In genomic region chr11:15754221-15754620, GRCh38 we compare ENCODE assay signal across 23 cellular contexts.
DNase-seq lines count a peak whose midpoint lies in the region; ATAC-seq and TF ChIP-seq lines count a peak whose summit lies in the region.
"Had no signal": no experiment of that assay in that cellular context is flagged by ENCODE, and none has a peak within 500 bp of the region (broad histone marks: within the 10 kb centered on the region; RNA-seq: fewer than 3 reads in every experiment).

No MANE protein-coding gene starts in this region.

- intact Hi-C loops in activated T-helper 2 cell treated with anti-CD3 and anti-CD28 coated beads, Interferon-gamma antibody, Interleukin-2, Interleukin-4, amounts not matched to agents 10 μg/mL and 5 μg/mL and 100 μg/mL, durations not matched to agents 14 hours and 24 hours and 36 hours (cut with micrococcal nuclease) = loop anchor here (2.0 kb wide), 2 partner anchors 57 to 65 kb away; no protein-coding TSS in a partner anchor

- H3K27me3 Mint-ChIP-seq in GM23338 (ENCODE audit: insufficient read depth, low read depth, poor library complexity) = no peaks in the 10 kb centered on the region
- no peaks in the 10 kb centered on the region for H3K27me3 Mint-ChIP-seq in activated T-helper 2 cell treated with anti-CD3 and anti-CD28 coated beads, Interferon-gamma antibody, Interleukin-2, Interleukin-4, amounts not matched to agents 10 μg/mL and 5 μg/mL and 100 μg/mL, durations not matched to agents 14 hours and 24 hours and 36 hours (ENCODE audit: low read depth)
- peaks cover 0 to 3% of the 10 kb centered on the region in 2 donors for H3K27me3 Mint-ChIP-seq in CD8-positive, alpha-beta memory T cell

- H3K4me1 Mint-ChIP-seq in GM23338 = peaks cover 9% of the 10 kb centered on the region; the same call in 1 of the 3 replicates
- peaks cover 7% of the 10 kb centered on the region for H3K4me1 Mint-ChIP-seq in activated T-helper 2 cell treated with anti-CD3 and anti-CD28 coated beads, Interferon-gamma antibody, Interleukin-2, Interleukin-4, amounts not matched to agents 10 μg/mL and 5 μg/mL and 100 μg/mL, durations not matched to agents 14 hours and 24 hours and 36 hours (ENCODE audit: low read depth)
- no peaks in the 10 kb centered on the region for H3K4me1 Mint-ChIP-seq in CD8-positive, alpha-beta memory T cell
- H3K4me1 Mint-ChIP-seq: CD14-positive monocyte had no signal

- H3K9ac ChIP-seq in mesenchymal stem cell (ENCODE audit: low read length) = no peak overlapping the region
- H3K9ac ChIP-seq: BLaER1 treated with 17β-estradiol and CSF1 and Interleukin-3, amounts not matched to agents 10 nM and 100 nM; GM23248 had no signal

- no peaks in the 10 kb centered on the region for H3K4me1 ChIP-seq in GM23338 (ENCODE audit: insufficient read depth)
- no peaks in the 10 kb centered on the region for H3K4me1 ChIP-seq in mesenchymal stem cell (ENCODE audit: control insufficient read depth, insufficient read depth, low read depth, low read length)
- no peaks in the 10 kb centered on the region for H3K4me1 ChIP-seq in upper lobe of left lung
- H3K4me1 ChIP-seq in CD8-positive, alpha-beta memory T cell (ENCODE audit: insufficient read depth, low read length) = no peaks in the 10 kb centered on the region
- H3K4me1 ChIP-seq: A549, BE2C had no signal

- no peaks in the 10 kb centered on the region for H4K20me1 ChIP-seq in GM23338 (replicated peaks; ENCODE audit: insufficient read depth)
- H4K20me1 ChIP-seq: BLaER1 treated with 17β-estradiol and CSF1 and Interleukin-3, amounts not matched to agents 10 nM and 100 nM had no signal

- POLR2A ChIA-PET in CD8-positive, alpha-beta memory T cell (lab: Charles Lee) = no interaction called here

- H3K27ac ChIP-seq in GM23338 (ENCODE audit: low read depth) = no peak overlapping the region
- no peak overlapping the region for H3K27ac ChIP-seq in mesenchymal stem cell (ENCODE audit: low read length, poor library complexity, severe bottlenecking)
- H3K27ac ChIP-seq in upper lobe of left lung = no peak overlapping the region
- no peak overlapping the region for H3K27ac ChIP-seq in CD8-positive, alpha-beta memory T cell (ENCODE audit: low read depth, low read length)
- H3K27ac ChIP-seq: A549; BLaER1 treated with 17β-estradiol and CSF1 and Interleukin-3, amounts not matched to agents 10 nM and 100 nM; GM23248 had no signal

- H2AFZ ChIP-seq in GM23338 (0 out of 2 replicates have a peak overlapping the region, but pooled peaks have one; percentile 32), mesenchymal stem cell (ENCODE audit: low read depth, low read length) (no peak overlapping the region)
- H2AFZ ChIP-seq: GM23248 had no signal

- H4K91ac ChIP-seq in mesenchymal stem cell (ENCODE audit: low read length) = no peak overlapping the region

- H3K4me3 Mint-ChIP-seq in GM23338 = no peak overlapping the region
- H3K4me3 Mint-ChIP-seq in activated T-helper 2 cell treated with anti-CD3 and anti-CD28 coated beads, Interferon-gamma antibody, Interleukin-2, Interleukin-4, amounts not matched to agents 10 μg/mL and 5 μg/mL and 100 μg/mL, durations not matched to agents 14 hours and 24 hours and 36 hours (ENCODE audit: low read depth) = no peak overlapping the region
- H3K4me3 Mint-ChIP-seq in CD8-positive, alpha-beta memory T cell = no peak overlapping the region
- H3K4me3 Mint-ChIP-seq: CD14-positive monocyte; CD4-positive, alpha-beta T cell; H9 had no signal

- H3K27me3 ChIP-seq in GM23338 (ENCODE audit: insufficient read depth) (no peaks in the 10 kb centered on the region), mesenchymal stem cell (ENCODE audit: control insufficient read depth in 1 of 2, insufficient read depth in 1 of 2, low read length in 2 of 2) (peaks cover 3 to 11% of the 10 kb centered on the region in 2 experiments), upper lobe of left lung (no peaks in the 10 kb centered on the region)
- H3K27me3 ChIP-seq in CD8-positive, alpha-beta memory T cell (ENCODE audit: insufficient read depth, low read length, poor library complexity, severe bottlenecking) = no peaks in the 10 kb centered on the region
- H3K27me3 ChIP-seq: BE2C; BLaER1 treated with 17β-estradiol and CSF1 and Interleukin-3, amounts not matched to agents 10 nM and 100 nM had no signal

- H4K8ac ChIP-seq in mesenchymal stem cell (ENCODE audit: low read length) = no peak overlapping the region

- H3K4me2 ChIP-seq in GM23338 = no peak overlapping the region
- no peak overlapping the region for H3K4me2 ChIP-seq in mesenchymal stem cell (ENCODE audit: low read length, poor library complexity, severe bottlenecking)
- H3K4me2 ChIP-seq: A549; BLaER1 treated with 17β-estradiol and CSF1 and Interleukin-3, amounts not matched to agents 10 nM and 100 nM had no signal

- H3K4me3 ChIP-seq in GM23338 (no peak overlapping the region), epithelial cell of esophagus (ENCODE audit: low read length) (no peak overlapping the region), mesenchymal stem cell (ENCODE audit: insufficient read depth in 1 of 2, low read depth in 1 of 2, low read length in 2 of 2) (no peak overlapping the region), upper lobe of left lung (no peak overlapping the region)
- H3K4me3 ChIP-seq in CD8-positive, alpha-beta memory T cell (ENCODE audit: low read length) = no peak overlapping the region
- H3K4me3 ChIP-seq: A549; BLaER1 treated with 17β-estradiol and CSF1 and Interleukin-3, amounts not matched to agents 10 nM and 100 nM; GM23248 had no signal

- no peak overlapping the region for H3K27ac Mint-ChIP-seq in GM23338
- peak overlapping the region; percentile 64 for H3K27ac Mint-ChIP-seq in activated T-helper 2 cell treated with anti-CD3 and anti-CD28 coated beads, Interferon-gamma antibody, Interleukin-2, Interleukin-4, amounts not matched to agents 10 μg/mL and 5 μg/mL and 100 μg/mL, durations not matched to agents 14 hours and 24 hours and 36 hours
- H3K27ac Mint-ChIP-seq in CD8-positive, alpha-beta memory T cell = no peak overlapping the region
- H3K27ac Mint-ChIP-seq: CD14-positive monocyte; CD4-positive, alpha-beta T cell; H9 had no signal

- H3K14ac ChIP-seq in mesenchymal stem cell (ENCODE audit: low read length in 2 of 2) = no peak overlapping the region

- ATAC-seq in GM23338 (no peak), upper lobe of left lung (ENCODE audit: low FRiP score in 2 of 2) (no peak), GM18519 (IDR thresholded peaks at IDR 0.05; ENCODE audit: low FRiP score, unreplicated experiment) (no peak)
- ATAC-seq: A549, HCT116 had no signal

- H3K9me2 ChIP-seq in GM23338 (ENCODE audit: insufficient read depth) = 0 out of 2 replicates have a peak, but pooled peaks cover 6% of the 10 kb centered on the region

- H3K36me3 Mint-ChIP-seq in GM23338 (ENCODE audit: low read depth) = no peaks in the 10 kb centered on the region
- no peaks in the 10 kb centered on the region for H3K36me3 Mint-ChIP-seq in activated T-helper 2 cell treated with anti-CD3 and anti-CD28 coated beads, Interferon-gamma antibody, Interleukin-2, Interleukin-4, amounts not matched to agents 10 μg/mL and 5 μg/mL and 100 μg/mL, durations not matched to agents 14 hours and 24 hours and 36 hours (ENCODE audit: low read depth)
- no peaks in the 10 kb centered on the region for H3K36me3 Mint-ChIP-seq in CD8-positive, alpha-beta memory T cell
- H3K36me3 Mint-ChIP-seq: CD14-positive monocyte had no signal

- H3K18ac ChIP-seq in mesenchymal stem cell (ENCODE audit: low read depth in 1 of 2, low read length in 2 of 2) = no peak overlapping the region

- no peak overlapping the region for H3K4ac ChIP-seq in mesenchymal stem cell (ENCODE audit: low read depth in 1 of 2, low read length in 2 of 2)

- WGBS in mesenchymal stem cell = no CpG with 5 or more reads among the region's 1 CpG
- WGBS in upper lobe of left lung, 2 donors = 32 to 48% methylated on average over 1 of the region's 1 CpG

- CTCF ChIA-PET in CD8-positive, alpha-beta memory T cell (lab: Charles Lee) = no interaction called here

- no peak overlapping the region for H2BK12ac ChIP-seq in mesenchymal stem cell (ENCODE audit: low read length in 2 of 2)

- H2BK15ac ChIP-seq in mesenchymal stem cell (ENCODE audit: low read depth, poor library complexity, severe bottlenecking) = no peak overlapping the region

- H3K36me3 ChIP-seq in GM23338 (ENCODE audit: insufficient read depth) (no peaks in the 10 kb centered on the region), mesenchymal stem cell (ENCODE audit: control insufficient read depth in 1 of 2, insufficient read depth in 2 of 2, low read depth in 1 of 2, low read length in 2 of 2) (no peaks in the 10 kb centered on the region), upper lobe of left lung (no peaks in the 10 kb centered on the region)
- no peaks in the 10 kb centered on the region for H3K36me3 ChIP-seq in CD8-positive, alpha-beta memory T cell (ENCODE audit: insufficient read depth, low read length)
- H3K36me3 ChIP-seq: BE2C; BLaER1 treated with 17β-estradiol and CSF1 and Interleukin-3, amounts not matched to agents 10 nM and 100 nM had no signal

- DNase-seq in GM23338 (ENCODE audit: low spot score) (no peak), epithelial cell of esophagus (ENCODE audit: low read depth) (peak; percentile 42), mesenchymal stem cell (peak; percentile 74), upper lobe of left lung (no peak)
- DNase-seq in activated T-helper 2 cell treated with anti-CD3 and anti-CD28 coated beads, Interferon-gamma antibody, Interleukin-2, Interleukin-4, amounts not matched to agents 10 μg/mL and 5 μg/mL and 100 μg/mL, durations not matched to agents 14 hours and 24 hours and 36 hours (ENCODE audit: low spot score) = no peak
- DNase-seq in CD8-positive, alpha-beta memory T cell = no peak
- DNase-seq: 8988T; ACHN; AML-193; BE2C; Calu3; CD4-positive, alpha-beta T cell; COR-L47; DMS53; DMS79 treated with DMSO at 0.1 percent for 48 hours; GF-D8; GM23248; H9 had no signal

- no peak overlapping the region for H2BK120ac ChIP-seq in mesenchymal stem cell (ENCODE audit: low read depth, low read length)

- no peaks in the 10 kb centered on the region for H3K79me2 ChIP-seq in GM23338 (replicated peaks; ENCODE audit: insufficient read depth)

- H3K23ac ChIP-seq in mesenchymal stem cell (ENCODE audit: low read length in 2 of 2) = no peak overlapping the region

- TF ChIP-seq POLR2A in upper lobe of left lung (IDR thresholded peaks at IDR 0.05) = no peak

- H3K9me3 ChIP-seq in mesenchymal stem cell (ENCODE audit: control insufficient read depth, low read length) (peaks cover 16% of the 10 kb centered on the region), upper lobe of left lung (no peaks in the 10 kb centered on the region)
- no peaks in the 10 kb centered on the region for H3K9me3 ChIP-seq in CD8-positive, alpha-beta memory T cell (ENCODE audit: low read length)
- H3K9me3 ChIP-seq: A549, BE2C had no signal

- no peak overlapping the region for H2BK5ac ChIP-seq in mesenchymal stem cell (ENCODE audit: low read depth, low read length, poor library complexity, severe bottlenecking)

- H3K79me1 ChIP-seq in mesenchymal stem cell (replicated peaks; ENCODE audit: low read length, poor library complexity, severe bottlenecking) = no peaks in the 10 kb centered on the region

- no peaks in the 10 kb centered on the region for H3F3A ChIP-seq in GM23338 (replicated peaks; ENCODE audit: low read depth)

- TF ChIP-seq CTCF in GM23338 (conservative IDR thresholded peaks at IDR 0.05; ENCODE audit: low read depth in 2 of 2) (no peak), epithelial cell of esophagus (IDR thresholded peaks at IDR 0.05; ENCODE audit: insufficient read depth, low read depth, low read length, missing control alignments) (no peak), upper lobe of left lung (IDR thresholded peaks at IDR 0.05) (no peak)

- H2AK5ac ChIP-seq in mesenchymal stem cell (ENCODE audit: low read length, severe bottlenecking) = no peak overlapping the region

- no peaks in the 10 kb centered on the region; the same call in 2 of the 3 replicates for H3K9me3 Mint-ChIP-seq in GM23338
- peaks cover 13% of the 10 kb centered on the region for H3K9me3 Mint-ChIP-seq in activated T-helper 2 cell treated with anti-CD3 and anti-CD28 coated beads, Interferon-gamma antibody, Interleukin-2, Interleukin-4, amounts not matched to agents 10 μg/mL and 5 μg/mL and 100 μg/mL, durations not matched to agents 14 hours and 24 hours and 36 hours
- peaks cover 2 to 18% (median 6%) of the 10 kb centered on the region in 5 donors for H3K9me3 Mint-ChIP-seq in CD8-positive, alpha-beta memory T cell
- H3K9me3 Mint-ChIP-seq: H9 had no signal

- TF ChIP-seq EP300 in upper lobe of left lung (IDR thresholded peaks at IDR 0.05) = no peak

Comparison
In these comparisons a context has a peak if more than half of its experiments do, and no peak if none do; other contexts are left out.
1. DNase-seq: peak in epithelial cell of esophagus (single experiment) and mesenchymal stem cell (single experiment); none in GM23338 (single experiment), activated T-helper 2 cell treated with anti-CD3 and anti-CD28 coated beads, Interferon-gamma antibody, Interleukin-2, Interleukin-4, amounts not matched to agents 10 μg/mL and 5 μg/mL and 100 μg/mL, durations not matched to agents 14 hours and 24 hours and 36 hours (single experiment), upper lobe of left lung (0 of 2) and CD8-positive, alpha-beta memory T cell (0 of 5).